Comparison of ENCODE assay signal across 30 cellular contexts in genomic region chr5:135822959-135823358, GRCh38. TPM values are rescaled to one million over a fixed set of nuclear protein-coding genes. Genes with fewer than 3 reads are reported as not detected.
"Had no signal": no experiment of that assay in that cellular context is flagged by ENCODE, and none has a peak within 500 bp of the region (broad histone marks: within the 10 kb centered on the region; RNA-seq: fewer than 3 reads in every experiment).

No MANE protein-coding gene starts in this region.

- H3K27me3 ChIP-seq: adrenal gland, body of pancreas, dorsolateral prefrontal cortex, esophagus muscularis mucosa, gastrocnemius medialis had no signal

- H3K4me3 ChIP-seq: adrenal gland, body of pancreas, dorsolateral prefrontal cortex, esophagus muscularis mucosa, gastrocnemius medialis had no signal

- ATAC-seq: activated CD4-positive, CD25-positive, alpha-beta regulatory T cell treated with anti-CD3 and anti-CD28 coated beads, Interleukin-2, amount 50 U/mL, for 24 hours; activated CD8-positive, alpha-beta T cell treated with anti-CD3 and anti-CD28 coated beads for 36 hours; activated naive CD8-positive, alpha-beta T cell treated with anti-CD3 and anti-CD28 coated beads, Interleukin-2, amount 50 U/mL, for 24 hours; activated T-cell treated with anti-CD3 and anti-CD28 coated beads, Interleukin-2, amount 50 U/mL, for 4 hours; activated T-helper 17 cell treated with anti-CD3 and anti-CD28 coated beads, Interleukin-2, amount 50 U/mL, for 72 hours; body of pancreas; foreskin keratinocyte; gastrocnemius medialis; T-helper 17 cell had no signal

- H3K36me3 ChIP-seq: adrenal gland, esophagus muscularis mucosa, gastrocnemius medialis, WERI-Rb-1 had no signal

- DNase-seq: activated B cell treated with CpG ODN at 0.5 μM for 24 hours; activated CD4-positive, alpha-beta T cell treated with anti-CD3 and anti-CD28 coated beads for 48 hours; activated CD4-positive, alpha-beta T cell treated with anti-CD3 and anti-CD28 coated beads, Interleukin-2, amount 50 U/mL, for 1 hour; activated CD4-positive, alpha-beta T cell treated with anti-CD3 and anti-CD28 coated beads, Interleukin-2, amount 50 U/mL, for 48 hours; activated CD8-positive, alpha-beta memory T cell treated with anti-CD3 and anti-CD28 coated beads for 24 hours; activated CD8-positive, alpha-beta T cell treated with anti-CD3 and anti-CD28 coated beads for 36 hours; activated effector memory CD4-positive, alpha-beta T cell treated with Interleukin-2 at 50 U/mL for 16 hours; activated gamma-delta T cell treated with Interleukin-2 at 50 U/mL for 16 hours; activated naive CD4-positive, alpha-beta T cell treated with anti-CD3 and anti-CD28 coated beads for 36 hours; activated naive CD8-positive, alpha-beta T cell treated with anti-CD3 and anti-CD28 coated beads for 36 hours; activated naive CD8-positive, alpha-beta T cell treated with anti-CD3 and anti-CD28 coated beads, Interleukin-2, amount 50 U/mL, for 24 hours; activated T-cell treated with anti-CD3 and anti-CD28 coated beads, Interleukin-2, amount 50 U/mL, for 4 hours; adrenal gland; amygdala; body of pancreas; caudate nucleus; dorsolateral prefrontal cortex; effector memory CD4-positive, alpha-beta T cell; foreskin keratinocyte; gastrocnemius medialis; glutamatergic neuron; T-helper 1 cell; T-helper 17 cell; T1000; WERI-Rb-1 had no signal

- H3K27ac ChIP-seq: adrenal gland, body of pancreas, dorsolateral prefrontal cortex, esophagus muscularis mucosa, foreskin keratinocyte, gastrocnemius medialis, WERI-Rb-1 had no signal

- H3K9me3 ChIP-seq: adrenal gland, body of pancreas, esophagus muscularis mucosa, gastrocnemius medialis had no signal

- H3K4me1 ChIP-seq: adrenal gland, body of pancreas, esophagus muscularis mucosa, foreskin keratinocyte, gastrocnemius medialis had no signal

RNA-seq across cellular contexts. Expression of gene SLC25A48, which starts 11.5 kb away (rescaled TPM):
- total RNA-seq: activated B cell treated with CpG ODN at 0.5 μM for 24 hours; activated CD8-positive, alpha-beta T cell treated with anti-CD3 and anti-CD28 coated beads for 36 hours; activated naive CD4-positive, alpha-beta T cell treated with anti-CD3 and anti-CD28 coated beads for 36 hours; activated naive CD8-positive, alpha-beta T cell treated with anti-CD3 and anti-CD28 coated beads for 36 hours; activated T-cell treated with anti-CD3 and anti-CD28 coated beads, Interleukin-2, amount 50 U/mL, for 4 hours; activated T-helper 17 cell treated with anti-CD3 and anti-CD28 coated beads, Interleukin-2, amount 50 U/mL, for 72 hours; adrenal gland; chondrocyte; foreskin keratinocyte; T-helper 17 cell had no signal
- polyA plus RNA-seq: adrenal gland, aorta, foreskin keratinocyte had no signal
